ENCODE assay signal across 22 cellular contexts in genomic region chr2:67256892-67257291, GRCh38.
DNase-seq lines count a peak whose midpoint lies in the region; ATAC-seq and TF ChIP-seq lines count a peak whose summit lies in the region.
"Had no signal": no experiment of that assay in that cellular context is flagged by ENCODE, and none has a peak within 500 bp of the region (broad histone marks: within the 10 kb centered on the region; RNA-seq: fewer than 3 reads in every experiment).

No MANE protein-coding gene starts in this region.

- in situ Hi-C loops in GM23248 (cut with MboI): no loop called here

- no peak overlapping the region for H3K9ac ChIP-seq in GM23248
- H3K9ac ChIP-seq in fibroblast of lung (ENCODE audit: insufficient read depth, low read length): no peak overlapping the region

- H3K27me3 Mint-ChIP-seq in activated T-helper 1 cell treated with anti-CD3 and anti-CD28 coated beads, Interleukin-12 subunit alpha, Interleukin-12 subunit beta, Interleukin-2, Interleukin-4 antibody, amounts not matched to agents 30 ng/mL and 10 ng/mL and 1 ng/mL, durations not matched to agents 14 hours and 24 hours and 36 hours (ENCODE audit: insufficient read depth): no peaks in the 10 kb centered on the region
- peaks cover 0 to 5% (median 2%) of the 10 kb centered on the region in 3 donors for H3K27me3 Mint-ChIP-seq in immature natural killer cell (ENCODE audit: low read depth in 3 of 3)
- H3K27me3 Mint-ChIP-seq: activated CD4-positive, alpha-beta T cell treated with anti-CD3 and anti-CD28 coated beads, Interleukin-2, amount 10 ng/mL, durations not matched to agents 24 days and 14 days; activated naive CD8-positive, alpha-beta T cell treated with anti-CD3 and anti-CD28 coated beads, Interleukin-2, amount 50 U/mL, for 24 hours; B cell; progenitor cell of endocrine pancreas had no signal

- H3K79me2 ChIP-seq in GM23248 (ENCODE audit: insufficient read depth) (no peaks in the 10 kb centered on the region), fibroblast of lung (ENCODE audit: control insufficient read depth, insufficient read depth, low read length) (no peaks in the 10 kb centered on the region)

- peaks cover 29% of the 10 kb centered on the region for H3F3A ChIP-seq in GM23248 (ENCODE audit: insufficient read depth)

- H3K36me3 ChIP-seq in GM23248 (ENCODE audit: low read depth): no peaks in the 10 kb centered on the region
- H3K36me3 ChIP-seq in fibroblast of lung (ENCODE audit: control insufficient read depth, insufficient read depth, low read length): no peaks in the 10 kb centered on the region
- H3K36me3 ChIP-seq: heart left ventricle, left lung, tibial nerve had no signal

- H2AFZ ChIP-seq in GM23248 (no peak overlapping the region), fibroblast of lung (ENCODE audit: low read length) (no peak overlapping the region)

- H3K36me3 Mint-ChIP-seq in activated T-helper 1 cell treated with anti-CD3 and anti-CD28 coated beads, Interleukin-12 subunit alpha, Interleukin-12 subunit beta, Interleukin-2, Interleukin-4 antibody, amounts not matched to agents 30 ng/mL and 10 ng/mL and 1 ng/mL, durations not matched to agents 14 hours and 24 hours and 36 hours (ENCODE audit: low read depth): no peaks in the 10 kb centered on the region
- no peaks in the 10 kb centered on the region for H3K36me3 Mint-ChIP-seq in immature natural killer cell

- H3K9me3 ChIP-seq in GM23248 (ENCODE audit: low read depth) (no peaks in the 10 kb centered on the region), fibroblast of lung (ENCODE audit: control insufficient read depth, insufficient read depth, low read depth, low read length) (no peaks in the 10 kb centered on the region)
- H3K9me3 ChIP-seq: heart left ventricle, left lung, tibial nerve had no signal

- intact Hi-C loops in activated T-helper 1 cell treated with anti-CD3 and anti-CD28 coated beads, Interleukin-12 subunit alpha, Interleukin-12 subunit beta, Interleukin-2, Interleukin-4 antibody, amounts not matched to agents 30 ng/mL and 10 ng/mL and 1 ng/mL, durations not matched to agents 14 hours and 24 hours and 36 hours (cut with micrococcal nuclease): no loop called here

- WGBS in GM23248 (ENCODE audit: low coverage in 1 of 2, low lambda C conversion rate in 2 of 2, missing lambda C conversion rate in 2 of 2), 2 experiments: 78 to 80% methylated on average over 3 of the region's 3 CpGs

- no peak overlapping the region for H3K4me2 ChIP-seq in GM23248 (ENCODE audit: unreplicated experiment)
- H3K4me2 ChIP-seq in fibroblast of lung (ENCODE audit: extremely low read depth, insufficient read depth, low read length): no peak overlapping the region

- H3K4me1 Mint-ChIP-seq in activated T-helper 1 cell treated with anti-CD3 and anti-CD28 coated beads, Interleukin-12 subunit alpha, Interleukin-12 subunit beta, Interleukin-2, Interleukin-4 antibody, amounts not matched to agents 30 ng/mL and 10 ng/mL and 1 ng/mL, durations not matched to agents 14 hours and 24 hours and 36 hours (ENCODE audit: low read depth): no peaks in the 10 kb centered on the region
- no peaks in the 10 kb centered on the region for H3K4me1 Mint-ChIP-seq in immature natural killer cell
- H3K4me1 Mint-ChIP-seq: activated CD4-positive, alpha-beta T cell treated with anti-CD3 and anti-CD28 coated beads, Interleukin-2, amount 10 ng/mL, durations not matched to agents 24 days and 14 days; activated naive CD8-positive, alpha-beta T cell treated with anti-CD3 and anti-CD28 coated beads, Interleukin-2, amount 50 U/mL, for 24 hours; B cell had no signal

- no peak overlapping the region for H3K27ac Mint-ChIP-seq in activated T-helper 1 cell treated with anti-CD3 and anti-CD28 coated beads, Interleukin-12 subunit alpha, Interleukin-12 subunit beta, Interleukin-2, Interleukin-4 antibody, amounts not matched to agents 30 ng/mL and 10 ng/mL and 1 ng/mL, durations not matched to agents 14 hours and 24 hours and 36 hours
- H3K27ac Mint-ChIP-seq in immature natural killer cell: no peak overlapping the region
- H3K27ac Mint-ChIP-seq: activated CD4-positive, alpha-beta T cell treated with anti-CD3 and anti-CD28 coated beads, Interleukin-2, amount 10 ng/mL, durations not matched to agents 24 days and 14 days; activated naive CD8-positive, alpha-beta T cell treated with anti-CD3 and anti-CD28 coated beads, Interleukin-2, amount 50 U/mL, for 24 hours; activated T-helper 2 cell treated with anti-CD3 and anti-CD28 coated beads, Interferon-gamma antibody, Interleukin-2, Interleukin-4, amounts not matched to agents 10 μg/mL and 5 μg/mL and 100 μg/mL, durations not matched to agents 14 hours and 24 hours and 36 hours; B cell; progenitor cell of endocrine pancreas; T-helper 1 cell treated with Interleukin-12 subunit alpha and Interleukin-12 subunit beta and Interleukin-4 antibody, amounts not matched to agents 30 μg/mL and 1 μg/mL, for 36 hours had no signal

- H4K20me1 ChIP-seq in GM23248 (ENCODE audit: insufficient read depth): no peaks in the 10 kb centered on the region
- no peaks in the 10 kb centered on the region for H4K20me1 ChIP-seq in fibroblast of lung (ENCODE audit: control insufficient read depth, extremely low read depth, insufficient read depth, low read length)

- H3K27ac ChIP-seq in GM23248 (no peak overlapping the region), fibroblast of lung (ENCODE audit: insufficient read depth, low read length) (peak overlapping the region; percentile 16)
- H3K27ac ChIP-seq: heart left ventricle, left lung, tibial nerve had no signal

- no peak for TF ChIP-seq CTCF in fibroblast of lung (conservative IDR thresholded peaks at IDR 0.05 in 1 of 2, IDR thresholded peaks at IDR 0.05 in 1 of 2; ENCODE audit: low read depth in 1 of 2, low read length in 2 of 2)

- H3K4me1 ChIP-seq in GM23248 (ENCODE audit: insufficient read depth) (peaks cover 24% of the 10 kb centered on the region), fibroblast of lung (ENCODE audit: control insufficient read depth, extremely low read depth, insufficient read depth, low read length) (no peaks in the 10 kb centered on the region)

- ATAC-seq in SK-N-SH treated with all-trans-retinoic acid at 6 μM for 48 hours (peak; percentile 3; the same call in 2 of the 3 replicates), GM21381 (IDR thresholded peaks at IDR 0.05; ENCODE audit: unreplicated experiment) (no peak)
- ATAC-seq: activated naive CD8-positive, alpha-beta T cell treated with anti-CD3 and anti-CD28 coated beads, Interleukin-2, amount 50 U/mL, for 24 hours; HCT116; heart left ventricle; left lung had no signal

- H3K9me2 ChIP-seq in GM23248 (ENCODE audit: insufficient read depth): no peaks in the 10 kb centered on the region

- H3K4me3 ChIP-seq in GM23248 (no peak overlapping the region), fibroblast of lung (replicated peaks in 1 of 4; ENCODE audit: control extremely low read depth in 1 of 4, insufficient read depth in 1 of 4, low read depth in 3 of 4, low read length in 4 of 4) (no peak overlapping the region)
- H3K4me3 ChIP-seq: heart left ventricle, left lung, tibial nerve had no signal

- DNase-seq in GM23248: peak; percentile 18
- peak; percentile 85 to 91 for DNase-seq in fibroblast of lung (ENCODE audit: low read depth in 2 of 2)
- DNase-seq in stromal cell of bone marrow (ENCODE audit: low read depth): peak; percentile 29
- DNase-seq in activated T-helper 1 cell treated with anti-CD3 and anti-CD28 coated beads, Interleukin-12 subunit alpha, Interleukin-12 subunit beta, Interleukin-2, Interleukin-4 antibody, amounts not matched to agents 30 ng/mL and 10 ng/mL and 1 ng/mL, durations not matched to agents 14 hours and 24 hours and 36 hours (ENCODE audit: low spot score): no peak
- no peak for DNase-seq in immature natural killer cell
- DNase-seq: activated CD4-positive, alpha-beta T cell treated with anti-CD3 and anti-CD28 coated beads, Interleukin-2, amount 10 ng/mL, durations not matched to agents 24 days and 14 days; activated naive CD8-positive, alpha-beta T cell treated with anti-CD3 and anti-CD28 coated beads, Interleukin-2, amount 50 U/mL, for 24 hours; central memory CD4-positive, alpha-beta T cell; COR-L47; heart left ventricle; left lung; MM.1S; SHP77; stimulated activated naive CD4-positive, alpha-beta T cell treated with Interleukin-2 at 50 U/mL for 16 hours had no signal

- H3K27me3 ChIP-seq in GM23248 (replicated peaks; ENCODE audit: insufficient read depth) (no peaks in the 10 kb centered on the region), fibroblast of lung (ENCODE audit: control insufficient read depth, insufficient read depth, low read length) (no peaks in the 10 kb centered on the region)
- H3K27me3 ChIP-seq: heart left ventricle, left lung, tibial nerve had no signal

- no peaks in the 10 kb centered on the region for H3K9me3 Mint-ChIP-seq in activated T-helper 1 cell treated with anti-CD3 and anti-CD28 coated beads, Interleukin-12 subunit alpha, Interleukin-12 subunit beta, Interleukin-2, Interleukin-4 antibody, amounts not matched to agents 30 ng/mL and 10 ng/mL and 1 ng/mL, durations not matched to agents 14 hours and 24 hours and 36 hours
- peaks cover 0 to 7% (median 0%) of the 10 kb centered on the region in 6 donors for H3K9me3 Mint-ChIP-seq in immature natural killer cell
- H3K9me3 Mint-ChIP-seq: activated CD4-positive, alpha-beta T cell treated with anti-CD3 and anti-CD28 coated beads, Interleukin-2, amount 10 ng/mL, durations not matched to agents 24 days and 14 days; activated naive CD8-positive, alpha-beta T cell treated with anti-CD3 and anti-CD28 coated beads, Interleukin-2, amount 50 U/mL, for 24 hours; activated T-helper 2 cell treated with anti-CD3 and anti-CD28 coated beads, Interferon-gamma antibody, Interleukin-2, Interleukin-4, amounts not matched to agents 10 μg/mL and 5 μg/mL and 100 μg/mL, durations not matched to agents 14 hours and 24 hours and 36 hours; T-helper 1 cell treated with Interleukin-12 subunit alpha and Interleukin-12 subunit beta and Interleukin-4 antibody, amounts not matched to agents 30 μg/mL and 1 μg/mL, for 36 hours had no signal

- no peak overlapping the region for H3K4me3 Mint-ChIP-seq in activated T-helper 1 cell treated with anti-CD3 and anti-CD28 coated beads, Interleukin-12 subunit alpha, Interleukin-12 subunit beta, Interleukin-2, Interleukin-4 antibody, amounts not matched to agents 30 ng/mL and 10 ng/mL and 1 ng/mL, durations not matched to agents 14 hours and 24 hours and 36 hours
- H3K4me3 Mint-ChIP-seq in immature natural killer cell: no peak overlapping the region
- H3K4me3 Mint-ChIP-seq: activated CD4-positive, alpha-beta T cell treated with anti-CD3 and anti-CD28 coated beads, Interleukin-2, amount 10 ng/mL, durations not matched to agents 24 days and 14 days; activated naive CD8-positive, alpha-beta T cell treated with anti-CD3 and anti-CD28 coated beads, Interleukin-2, amount 50 U/mL, for 24 hours; B cell; T-helper 1 cell treated with Interleukin-12 subunit alpha and Interleukin-12 subunit beta and Interleukin-4 antibody, amounts not matched to agents 30 μg/mL and 1 μg/mL, for 36 hours had no signal

TF ChIP-seq in SK-N-SH treated with all-trans-retinoic acid at 6 μM for 48 hours, 23 proteins besides CTCF, POLR2A, EP300 and RAD21 (continues in another document):
- TF ChIP-seq TOX (CRISPR knock-in tag; IDR thresholded peaks at IDR 0.05; ENCODE audit: borderline replicate concordance) (peak; percentile 97; the same call in 1 of the 2 replicates), ZC3H10 (CRISPR knock-in tag; IDR thresholded peaks at IDR 0.05) (peak; percentile 91), ZNF70 (CRISPR knock-in tag; IDR thresholded peaks at IDR 0.05) (no peak), ISL1 (CRISPR knock-in tag; IDR thresholded peaks at IDR 0.05) (no peak)

Comparison
In these comparisons a context has a peak if more than half of its experiments do, and no peak if none do; other contexts are left out.
1. DNase-seq: peak in GM23248 (single experiment), fibroblast of lung (2 of 2) and stromal cell of bone marrow (single experiment); none in activated T-helper 1 cell treated with anti-CD3 and anti-CD28 coated beads, Interleukin-12 subunit alpha, Interleukin-12 subunit beta, Interleukin-2, Interleukin-4 antibody, amounts not matched to agents 30 ng/mL and 10 ng/mL and 1 ng/mL, durations not matched to agents 14 hours and 24 hours and 36 hours (single experiment) and immature natural killer cell (0 of 3).